Comparison of ENCODE assay signal across 8 cellular contexts in the genomic region with DNA sequence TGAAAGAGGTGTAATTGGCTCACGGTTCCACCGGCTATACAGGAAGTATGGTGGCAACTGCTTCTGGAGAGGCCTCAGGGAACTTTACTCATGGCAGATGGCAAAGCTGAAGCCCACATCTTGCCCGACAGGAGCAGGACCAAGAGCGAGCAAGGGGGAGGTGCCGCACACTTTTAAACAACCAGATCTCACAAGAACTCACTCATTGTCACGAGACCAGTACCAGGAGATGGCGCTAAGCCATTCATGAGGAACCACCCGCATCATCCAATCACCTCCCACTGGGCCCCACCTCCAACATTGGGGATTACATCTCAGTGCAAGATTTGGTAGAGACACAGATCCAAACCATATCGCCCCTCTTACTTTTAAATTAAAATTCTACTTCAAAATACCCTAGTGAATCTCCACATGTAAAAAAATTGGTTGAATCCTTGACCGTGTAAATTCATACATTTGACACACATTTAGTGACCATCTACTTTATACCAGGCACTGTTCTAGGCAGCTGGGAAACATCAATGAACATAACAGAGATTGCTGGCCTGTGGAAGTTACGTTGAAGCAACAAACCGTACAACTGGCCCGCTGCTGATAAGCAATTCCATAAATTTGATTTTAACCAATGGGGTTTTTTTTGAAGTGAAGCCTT.
A peak's percentile ranks its signal among the peaks of the same experiment; 100 is the strongest.
DNase-seq lines count a peak whose midpoint lies in the region; ATAC-seq, FAIRE-seq and TF ChIP-seq lines count a peak whose summit lies in the region.

No MANE protein-coding gene starts in this region.

- H3K9me3 Mint-ChIP-seq in stimulated activated memory B cell treated with anti-CD40 and anti-IgM and Interleukin-4, amounts not matched to agents 10 μg/mL and 1 μg/mL and 100 μg/mL, for 72 hours, result peaks cover 2% of the 10 kb centered on the region

- H3K4me1 ChIP-seq in OCI-LY3 (ENCODE audit: low read length) (peaks cover 100% of the 10 kb centered on the region), colonic mucosa (peaks cover 11% of the 10 kb centered on the region), pancreas (peaks cover 0 to 5% (median 4%) of the 10 kb centered on the region in 3 donors)

- peak overlapping the region; percentile 82 for H3K4me2 ChIP-seq in OCI-LY3 (ENCODE audit: low read length)

- no peak overlapping the region for H3K4me3 Mint-ChIP-seq in stimulated activated memory B cell treated with anti-CD40 and anti-IgM and Interleukin-4, amounts not matched to agents 10 μg/mL and 1 μg/mL and 100 μg/mL, for 72 hours

- H3K36me3 ChIP-seq in OCI-LY3 (replicated peaks; ENCODE audit: low read depth, low read length) (no peaks in the 10 kb centered on the region), colonic mucosa (no peaks in the 10 kb centered on the region), pancreas (no peaks in the 10 kb centered on the region)

- DNase-seq in activated effector memory CD4-positive, alpha-beta T cell treated with anti-CD3 and anti-CD28 coated beads, Interleukin-2, amount 50 U/mL, for 16 hours, result peak; percentile 73
- DNase-seq in activated effector memory CD4-positive, alpha-beta T cell treated with Interleukin-2 at 50 U/mL for 16 hours, result no peak
- DNase-seq in colonic mucosa (no peak), NCI-H1417 treated with DMSO at 0.1 percent for 48 hours (lab: John Stamatoyannopoulos, UW) (no peak), putamen (ENCODE audit: low spot score) (no peak), pancreas (no peak)

- peak overlapping the region; percentile 90 for H3K27ac Mint-ChIP-seq in stimulated activated memory B cell treated with anti-CD40 and anti-IgM and Interleukin-4, amounts not matched to agents 10 μg/mL and 1 μg/mL and 100 μg/mL, for 72 hours

- H3K27me3 Mint-ChIP-seq in stimulated activated memory B cell treated with anti-CD40 and anti-IgM and Interleukin-4, amounts not matched to agents 10 μg/mL and 1 μg/mL and 100 μg/mL, for 72 hours, result no peaks in the 10 kb centered on the region

- H3K4me1 Mint-ChIP-seq in stimulated activated memory B cell treated with anti-CD40 and anti-IgM and Interleukin-4, amounts not matched to agents 10 μg/mL and 1 μg/mL and 100 μg/mL, for 72 hours, result peaks cover 96% of the 10 kb centered on the region

- H3K36me3 Mint-ChIP-seq in stimulated activated memory B cell treated with anti-CD40 and anti-IgM and Interleukin-4, amounts not matched to agents 10 μg/mL and 1 μg/mL and 100 μg/mL, for 72 hours, result no peaks in the 10 kb centered on the region

- H3K9me3 ChIP-seq in OCI-LY3 (ENCODE audit: insufficient read depth, low read length), result no peaks in the 10 kb centered on the region
- no peaks in the 10 kb centered on the region for H3K9me3 ChIP-seq in colonic mucosa
- H3K9me3 ChIP-seq in pancreas, result no peaks in the 10 kb centered on the region

- H3K4me3 ChIP-seq in OCI-LY3 (ENCODE audit: low read length), result peak overlapping the region; percentile 34
- no peak overlapping the region for H3K4me3 ChIP-seq in colonic mucosa
- no peak overlapping the region for H3K4me3 ChIP-seq in pancreas

- no peak for ATAC-seq in stimulated activated memory B cell treated with anti-CD40 and anti-IgM and Interleukin-4, amounts not matched to agents 10 μg/mL and 1 μg/mL and 100 μg/mL, for 72 hours
- ATAC-seq in pancreas, result no peak

- peak; percentile 96 for TF ChIP-seq CTCF in OCI-LY3 (IDR thresholded peaks at IDR 0.05; ENCODE audit: low read depth, low read length)
- TF ChIP-seq CTCF in colonic mucosa (IDR thresholded peaks at IDR 0.05), result no peak
- TF ChIP-seq CTCF in pancreas (IDR thresholded peaks at IDR 0.05), result no peak

- FAIRE-seq in pancreas (lab: Jason Lieb, UNC), result no peak

- H3K79me2 ChIP-seq in OCI-LY3 (ENCODE audit: low read length), result no peaks in the 10 kb centered on the region

- WGBS in pancreas, 2 donors, result 85 to 86% methylated on average over 13 of the region's 13 CpGs

- peaks cover 20% of the 10 kb centered on the region for H3K27me3 ChIP-seq in OCI-LY3 (ENCODE audit: low read depth, low read length)
- no peaks in the 10 kb centered on the region for H3K27me3 ChIP-seq in colonic mucosa
- H3K27me3 ChIP-seq in pancreas, result no peaks in the 10 kb centered on the region

- intact Hi-C loops in colonic mucosa (cut with DNase I), result no loop called here
- intact Hi-C loops in pancreas (cut with DNase I), result no loop called here

- H3K9ac ChIP-seq in OCI-LY3 (ENCODE audit: low read length) (peak overlapping the region; percentile 18), colonic mucosa (ENCODE audit: low read depth in 2 of 2, low read length in 2 of 2) (no peak overlapping the region)

- peak overlapping the region; percentile 46; the same call in 1 of the 2 replicates for H2AFZ ChIP-seq in OCI-LY3 (ENCODE audit: low read depth, low read length)

- peak overlapping the region; percentile 55 for H3K27ac ChIP-seq in OCI-LY3 (ENCODE audit: low read length)
- H3K27ac ChIP-seq in colonic mucosa, result peak overlapping the region; percentile 39
- peak overlapping the region in 2 of 4 donors; percentile 42 to 50 for H3K27ac ChIP-seq in pancreas

- no peaks in the 10 kb centered on the region for H4K20me1 ChIP-seq in OCI-LY3 (ENCODE audit: insufficient read depth, low read length)
